In the genomic region with DNA sequence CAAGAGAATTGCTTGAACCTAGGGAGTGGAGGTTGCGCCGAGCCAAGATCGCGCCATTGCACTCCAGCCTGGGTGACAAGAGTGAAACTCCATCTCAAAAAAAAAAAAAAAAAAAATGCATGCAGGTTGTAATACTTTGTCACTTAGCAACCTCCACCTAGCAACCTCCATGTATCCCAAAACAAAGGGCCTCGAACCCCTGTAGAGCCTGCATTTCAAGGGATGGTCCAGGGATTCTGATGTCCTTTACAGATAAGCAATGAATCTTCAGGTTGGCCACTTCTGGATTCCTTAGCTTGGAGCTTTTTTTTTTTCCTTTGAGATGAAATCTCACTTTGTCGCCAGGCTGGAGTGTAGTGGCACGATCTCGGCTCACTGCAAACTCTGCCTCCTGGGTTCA, we compare ENCODE assay signal across 1 cellular context.
TF ChIP-seq lines count a peak whose summit lies in the region.

No MANE protein-coding gene starts in this region.

TF ChIP-seq in GM23338, 12 proteins besides CTCF, POLR2A, EP300 and RAD21 (continued from another document):
- TF ChIP-seq, protein P1, sequence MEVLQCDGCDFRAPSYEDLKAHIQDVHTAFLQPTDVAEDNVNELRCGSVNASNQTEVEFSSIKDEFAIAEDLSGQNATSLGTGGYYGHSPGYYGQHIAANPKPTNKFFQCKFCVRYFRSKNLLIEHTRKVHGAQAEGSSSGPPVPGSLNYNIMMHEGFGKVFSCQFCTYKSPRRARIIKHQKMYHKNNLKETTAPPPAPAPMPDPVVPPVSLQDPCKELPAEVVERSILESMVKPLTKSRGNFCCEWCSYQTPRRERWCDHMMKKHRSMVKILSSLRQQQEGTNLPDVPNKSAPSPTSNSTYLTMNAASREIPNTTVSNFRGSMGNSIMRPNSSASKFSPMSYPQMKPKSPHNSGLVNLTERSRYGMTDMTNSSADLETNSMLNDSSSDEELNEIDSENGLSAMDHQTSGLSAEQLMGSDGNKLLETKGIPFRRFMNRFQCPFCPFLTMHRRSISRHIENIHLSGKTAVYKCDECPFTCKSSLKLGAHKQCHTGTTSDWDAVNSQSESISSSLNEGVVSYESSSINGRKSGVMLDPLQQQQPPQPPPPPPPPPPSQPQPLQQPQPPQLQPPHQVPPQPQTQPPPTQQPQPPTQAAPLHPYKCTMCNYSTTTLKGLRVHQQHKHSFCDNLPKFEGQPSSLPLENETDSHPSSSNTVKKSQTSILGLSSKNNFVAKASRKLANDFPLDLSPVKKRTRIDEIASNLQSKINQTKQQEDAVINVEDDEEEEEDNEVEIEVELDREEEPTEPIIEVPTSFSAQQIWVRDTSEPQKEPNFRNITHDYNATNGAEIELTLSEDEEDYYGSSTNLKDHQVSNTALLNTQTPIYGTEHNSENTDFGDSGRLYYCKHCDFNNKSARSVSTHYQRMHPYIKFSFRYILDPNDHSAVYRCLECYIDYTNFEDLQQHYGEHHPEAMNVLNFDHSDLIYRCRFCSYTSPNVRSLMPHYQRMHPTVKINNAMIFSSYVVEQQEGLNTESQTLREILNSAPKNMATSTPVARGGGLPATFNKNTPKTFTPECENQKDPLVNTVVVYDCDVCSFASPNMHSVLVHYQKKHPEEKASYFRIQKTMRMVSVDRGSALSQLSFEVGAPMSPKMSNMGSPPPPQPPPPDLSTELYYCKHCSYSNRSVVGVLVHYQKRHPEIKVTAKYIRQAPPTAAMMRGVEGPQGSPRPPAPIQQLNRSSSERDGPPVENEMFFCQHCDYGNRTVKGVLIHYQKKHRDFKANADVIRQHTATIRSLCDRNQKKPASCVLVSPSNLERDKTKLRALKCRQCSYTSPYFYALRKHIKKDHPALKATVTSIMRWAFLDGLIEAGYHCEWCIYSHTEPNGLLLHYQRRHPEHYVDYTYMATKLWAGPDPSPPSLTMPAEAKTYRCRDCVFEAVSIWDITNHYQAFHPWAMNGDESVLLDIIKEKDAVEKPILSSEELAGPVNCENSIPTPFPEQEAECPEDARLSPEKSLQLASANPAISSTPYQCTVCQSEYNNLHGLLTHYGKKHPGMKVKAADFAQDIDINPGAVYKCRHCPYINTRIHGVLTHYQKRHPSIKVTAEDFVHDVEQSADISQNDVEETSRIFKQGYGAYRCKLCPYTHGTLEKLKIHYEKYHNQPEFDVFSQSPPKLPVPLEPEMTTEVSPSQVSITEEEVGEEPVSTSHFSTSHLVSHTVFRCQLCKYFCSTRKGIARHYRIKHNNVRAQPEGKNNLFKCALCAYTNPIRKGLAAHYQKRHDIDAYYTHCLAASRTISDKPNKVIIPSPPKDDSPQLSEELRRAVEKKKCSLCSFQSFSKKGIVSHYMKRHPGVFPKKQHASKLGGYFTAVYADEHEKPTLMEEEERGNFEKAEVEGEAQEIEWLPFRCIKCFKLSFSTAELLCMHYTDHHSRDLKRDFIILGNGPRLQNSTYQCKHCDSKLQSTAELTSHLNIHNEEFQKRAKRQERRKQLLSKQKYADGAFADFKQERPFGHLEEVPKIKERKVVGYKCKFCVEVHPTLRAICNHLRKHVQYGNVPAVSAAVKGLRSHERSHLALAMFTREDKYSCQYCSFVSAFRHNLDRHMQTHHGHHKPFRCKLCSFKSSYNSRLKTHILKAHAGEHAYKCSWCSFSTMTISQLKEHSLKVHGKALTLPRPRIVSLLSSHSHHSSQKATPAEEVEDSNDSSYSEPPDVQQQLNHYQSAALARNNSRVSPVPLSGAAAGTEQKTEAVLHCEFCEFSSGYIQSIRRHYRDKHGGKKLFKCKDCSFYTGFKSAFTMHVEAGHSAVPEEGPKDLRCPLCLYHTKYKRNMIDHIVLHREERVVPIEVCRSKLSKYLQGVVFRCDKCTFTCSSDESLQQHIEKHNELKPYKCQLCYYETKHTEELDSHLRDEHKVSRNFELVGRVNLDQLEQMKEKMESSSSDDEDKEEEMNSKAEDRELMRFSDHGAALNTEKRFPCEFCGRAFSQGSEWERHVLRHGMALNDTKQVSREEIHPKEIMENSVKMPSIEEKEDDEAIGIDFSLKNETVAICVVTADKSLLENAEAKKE (CRISPR knock-in tag; IDR thresholded peaks at IDR 0.05) = no peak
